31 cellular contexts compared by ENCODE assay signal in genomic region chr5:170252109-170252508, GRCh38. TPM values are rescaled to one million over a fixed set of nuclear protein-coding genes. Genes with fewer than 3 reads are reported as not detected.
DNase-seq lines count a peak whose midpoint lies in the region; ATAC-seq and TF ChIP-seq lines count a peak whose summit lies in the region.
"Had no signal": no experiment of that assay in that cellular context is flagged by ENCODE, and none has a peak within 500 bp of the region (broad histone marks: within the 10 kb centered on the region; RNA-seq: fewer than 3 reads in every experiment).

No MANE protein-coding gene starts in this region.

- no peaks in the 10 kb centered on the region for H3K9me3 ChIP-seq in CD8-positive, alpha-beta memory T cell (ENCODE audit: low read length)
- H3K9me3 ChIP-seq in T-helper 17 cell (ENCODE audit: control insufficient read depth, low read length, poor library complexity, severe bottlenecking) (no peaks in the 10 kb centered on the region), neural progenitor cell (ENCODE audit: low read depth) (no peaks in the 10 kb centered on the region)
- H3K9me3 ChIP-seq: thoracic aorta had no signal

- no peaks in the 10 kb centered on the region for H3K27me3 ChIP-seq in CD8-positive, alpha-beta memory T cell (ENCODE audit: insufficient read depth, low read length, poor library complexity, severe bottlenecking)
- H3K27me3 ChIP-seq in neural progenitor cell, result no peaks in the 10 kb centered on the region

- H3K27me3 Mint-ChIP-seq in activated T-cell treated with anti-CD3 and anti-CD28 coated beads, Interleukin-2, amount 50 U/mL, for 24 hours, result no peaks in the 10 kb centered on the region
- H3K27me3 Mint-ChIP-seq in activated T-cell treated with anti-CD3 and anti-CD28 coated beads, Interleukin-2, amount 50 U/mL, for 4 hours (ENCODE audit: low read depth), result no peaks in the 10 kb centered on the region
- no peaks in the 10 kb centered on the region for H3K27me3 Mint-ChIP-seq in CD8-positive, alpha-beta memory T cell
- H3K27me3 Mint-ChIP-seq in T-helper 17 cell, result no peaks in the 10 kb centered on the region
- peaks cover 11% of the 10 kb centered on the region for H3K27me3 Mint-ChIP-seq in neural progenitor cell (ENCODE audit: insufficient read depth, low read depth)
- H3K27me3 Mint-ChIP-seq: CD4-positive, alpha-beta memory T cell had no signal

- peak overlapping the region; percentile 39 for H3K4me2 ChIP-seq in neural progenitor cell

- H3K9ac ChIP-seq in neural progenitor cell, result no peak overlapping the region

- H3K4me3 ChIP-seq in CD8-positive, alpha-beta memory T cell (ENCODE audit: low read length), result no peak overlapping the region
- no peak overlapping the region for H3K4me3 ChIP-seq in neural progenitor cell
- H3K4me3 ChIP-seq: skin epidermis, thoracic aorta had no signal

- no peak overlapping the region for H2AFZ ChIP-seq in neural progenitor cell (replicated peaks)

- no peak for DNase-seq in activated T-cell treated with anti-CD3 and anti-CD28 coated beads, Interleukin-2, amount 50 U/mL, for 24 hours
- DNase-seq in activated T-cell treated with anti-CD3 and anti-CD28 coated beads, Interleukin-2, amount 50 U/mL, for 4 hours, result no peak
- DNase-seq in CD8-positive, alpha-beta memory T cell, result no peak
- DNase-seq in T-helper 17 cell (no peak), neural progenitor cell (ENCODE audit: low spot score) (no peak), NCI-H345 (lab: John Stamatoyannopoulos, UW) (no peak), NCI-H748 treated with DMSO at 0.1 percent for 48 hours (lab: John Stamatoyannopoulos, UW) (no peak)
- DNase-seq: activated gamma-delta T cell; AML-193; amniotic stem cell; CD4-positive, alpha-beta memory T cell; cerebellar nuclear complex; dermis blood vessel endothelial cell; DMS 273 treated with DMSO at 0.1 percent for 48 hours; HCEC 1CT; head of caudate nucleus; IMR-90; NCI-H2107; stimulated activated naive CD4-positive, alpha-beta T cell treated with Interleukin-2 at 50 U/mL for 16 hours; SW 1271 had no signal

- no peak for ATAC-seq in activated T-cell treated with anti-CD3 and anti-CD28 coated beads, Interleukin-2, amount 50 U/mL, for 4 hours
- ATAC-seq in T-helper 17 cell, result no peak
- no peak for ATAC-seq in GM19351 (IDR thresholded peaks at IDR 0.05; ENCODE audit: unreplicated experiment)
- ATAC-seq: activated CD4-positive, CD25-positive, alpha-beta regulatory T cell treated with anti-CD3 and anti-CD28 coated beads, Interleukin-2, amount 50 U/mL, for 24 hours had no signal

- H3K36me3 ChIP-seq in CD8-positive, alpha-beta memory T cell (ENCODE audit: insufficient read depth, low read length), result peaks cover 90% of the 10 kb centered on the region
- no peaks in the 10 kb centered on the region for H3K36me3 ChIP-seq in neural progenitor cell
- H3K36me3 ChIP-seq: thoracic aorta had no signal

- CTCF ChIA-PET in CD8-positive, alpha-beta memory T cell (lab: Charles Lee), result interaction anchor here (1.1 to 3.8 kb wide), 6 partner anchors 10 to 87 kb away, joined by 3 to 11 read pairs (median 4); no protein-coding TSS in a partner anchor

- peaks cover 4% of the 10 kb centered on the region for H3F3A ChIP-seq in neural progenitor cell (ENCODE audit: low read depth)

- peak overlapping the region; percentile 82 for H3K27ac Mint-ChIP-seq in activated T-cell treated with anti-CD3 and anti-CD28 coated beads, Interleukin-2, amount 50 U/mL, for 24 hours
- peak overlapping the region in 6 of 8 donors; percentile 17 to 79 (median 44) for H3K27ac Mint-ChIP-seq in CD8-positive, alpha-beta memory T cell
- peak overlapping the region; percentile 100 for H3K27ac Mint-ChIP-seq in T-helper 17 cell
- no peak overlapping the region for H3K27ac Mint-ChIP-seq in neural progenitor cell
- H3K27ac Mint-ChIP-seq: brain had no signal

- H3K4me1 Mint-ChIP-seq in activated T-cell treated with anti-CD3 and anti-CD28 coated beads, Interleukin-2, amount 50 U/mL, for 24 hours (ENCODE audit: low read depth), result peaks cover 74% of the 10 kb centered on the region
- peaks cover 47% of the 10 kb centered on the region for H3K4me1 Mint-ChIP-seq in activated T-cell treated with anti-CD3 and anti-CD28 coated beads, Interleukin-2, amount 50 U/mL, for 4 hours (ENCODE audit: low read depth)
- peaks cover 48 to 81% (median 74%) of the 10 kb centered on the region in 3 donors for H3K4me1 Mint-ChIP-seq in CD8-positive, alpha-beta memory T cell
- H3K4me1 Mint-ChIP-seq in T-helper 17 cell (peaks cover 36% of the 10 kb centered on the region), neural progenitor cell (peaks cover 13% of the 10 kb centered on the region)

- TF ChIP-seq CTCF in neural progenitor cell (IDR thresholded peaks at IDR 0.05), result no peak

- no peaks in the 10 kb centered on the region for H3K9me3 Mint-ChIP-seq in activated T-cell treated with anti-CD3 and anti-CD28 coated beads, Interleukin-2, amount 50 U/mL, for 24 hours
- H3K9me3 Mint-ChIP-seq in activated T-cell treated with anti-CD3 and anti-CD28 coated beads, Interleukin-2, amount 50 U/mL, for 4 hours, result no peaks in the 10 kb centered on the region
- H3K9me3 Mint-ChIP-seq in CD8-positive, alpha-beta memory T cell, result no peaks in the 10 kb centered on the region
- H3K9me3 Mint-ChIP-seq in neural progenitor cell, result no peaks in the 10 kb centered on the region
- H3K9me3 Mint-ChIP-seq: brain had no signal

- H3K27ac ChIP-seq in CD8-positive, alpha-beta memory T cell (ENCODE audit: low read depth, low read length), result no peak overlapping the region
- no peak overlapping the region for H3K27ac ChIP-seq in neural progenitor cell
- H3K27ac ChIP-seq: thoracic aorta had no signal

- H3K4me3 Mint-ChIP-seq in activated T-cell treated with anti-CD3 and anti-CD28 coated beads, Interleukin-2, amount 50 U/mL, for 24 hours, result no peak overlapping the region
- no peak overlapping the region for H3K4me3 Mint-ChIP-seq in activated T-cell treated with anti-CD3 and anti-CD28 coated beads, Interleukin-2, amount 50 U/mL, for 4 hours
- H3K4me3 Mint-ChIP-seq in CD8-positive, alpha-beta memory T cell, result no peak overlapping the region
- no peak overlapping the region for H3K4me3 Mint-ChIP-seq in T-helper 17 cell
- no peak overlapping the region for H3K4me3 Mint-ChIP-seq in neural progenitor cell
- H3K4me3 Mint-ChIP-seq: brain; CD4-positive, alpha-beta memory T cell had no signal

- H3K4me1 ChIP-seq in CD8-positive, alpha-beta memory T cell (ENCODE audit: insufficient read depth, low read length), result peaks cover 23% of the 10 kb centered on the region
- peaks cover 62% of the 10 kb centered on the region for H3K4me1 ChIP-seq in neural progenitor cell

- H4K20me1 ChIP-seq in neural progenitor cell (ENCODE audit: low read depth), result no peaks in the 10 kb centered on the region

- no peaks in the 10 kb centered on the region for H3K79me2 ChIP-seq in neural progenitor cell (ENCODE audit: low read depth)

- POLR2A ChIA-PET in CD8-positive, alpha-beta memory T cell (lab: Charles Lee), result interaction anchor here (1.3 kb wide), 1 partner anchor 30 kb away, joined by 3 read pairs; no protein-coding TSS in a partner anchor

- peaks cover 98% of the 10 kb centered on the region for H3K36me3 Mint-ChIP-seq in activated T-cell treated with anti-CD3 and anti-CD28 coated beads, Interleukin-2, amount 50 U/mL, for 24 hours (ENCODE audit: low read depth)
- peaks cover 87% of the 10 kb centered on the region for H3K36me3 Mint-ChIP-seq in activated T-cell treated with anti-CD3 and anti-CD28 coated beads, Interleukin-2, amount 50 U/mL, for 4 hours (ENCODE audit: insufficient read depth)
- peaks cover 29 to 96% (median 51%) of the 10 kb centered on the region in 3 donors for H3K36me3 Mint-ChIP-seq in CD8-positive, alpha-beta memory T cell
- H3K36me3 Mint-ChIP-seq in T-helper 17 cell (ENCODE audit: low read depth) (peaks cover 29% of the 10 kb centered on the region), neural progenitor cell (no peaks in the 10 kb centered on the region)
- H3K36me3 Mint-ChIP-seq: brain had no signal

RNA-seq across cellular contexts. Expression of gene C5orf58, which starts 19.3 kb away (rescaled TPM):
- total RNA-seq in activated T-cell treated with anti-CD3 and anti-CD28 coated beads, Interleukin-2, amount 50 U/mL, for 4 hours, result not detected
- total RNA-seq in CD8-positive, alpha-beta memory T cell, result not detected
- 0.99 TPM for polyA plus RNA-seq in CD8-positive, alpha-beta memory T cell
- total RNA-seq in T-helper 17 cell, result not detected
- total RNA-seq in neural progenitor cell (ENCODE audit: low replicate concordance), result not detected in 2 replicates
- total RNA-seq: A673; CD4-positive, alpha-beta memory T cell; dermis blood vessel endothelial cell; esophagus mucosa; IMR-90; kidney epithelial cell; liver; mesenteric fat pad; RPMI7951; thoracic aorta had no signal
- polyA plus RNA-seq: IMR-90 had no signal

RNA-seq across cellular contexts. Expression of gene LCP2, which starts 45.5 kb away (rescaled TPM):
- total RNA-seq in activated T-cell treated with anti-CD3 and anti-CD28 coated beads, Interleukin-2, amount 50 U/mL, for 4 hours, result 100 to 1,000 TPM in 2 of 3 donors, 10 to 100 TPM in 1; 93.0 to 136 (median 132) TPM
- total RNA-seq in CD8-positive, alpha-beta memory T cell, result 100 to 1,000 TPM; 219 to 224 TPM
- 288 TPM for polyA plus RNA-seq in CD8-positive, alpha-beta memory T cell
- total RNA-seq in T-helper 17 cell (100 to 1,000 TPM; 304 to 333 TPM), neural progenitor cell (ENCODE audit: low replicate concordance) (not detected in 2 replicates)
- total RNA-seq: A673, IMR-90 had no signal
- polyA plus RNA-seq: IMR-90 had no signal

Comparison
In these comparisons a context has a peak if more than half of its experiments do, and no peak if none do; other contexts are left out.
1. RNA of gene LCP2, which starts 45.5 kb away (total RNA-seq): 304 to 333 TPM in T-helper 17 cell, 219 to 224 TPM in CD8-positive, alpha-beta memory T cell and 93.0 to 136 TPM in activated T-cell treated with anti-CD3 and anti-CD28 coated beads, Interleukin-2, amount 50 U/mL, for 4 hours; not detected in neural progenitor cell; every median in the first group is over 10 times any median in the second.